Comparison of ENCODE assay signal across 8 cellular contexts in the genomic region with DNA sequence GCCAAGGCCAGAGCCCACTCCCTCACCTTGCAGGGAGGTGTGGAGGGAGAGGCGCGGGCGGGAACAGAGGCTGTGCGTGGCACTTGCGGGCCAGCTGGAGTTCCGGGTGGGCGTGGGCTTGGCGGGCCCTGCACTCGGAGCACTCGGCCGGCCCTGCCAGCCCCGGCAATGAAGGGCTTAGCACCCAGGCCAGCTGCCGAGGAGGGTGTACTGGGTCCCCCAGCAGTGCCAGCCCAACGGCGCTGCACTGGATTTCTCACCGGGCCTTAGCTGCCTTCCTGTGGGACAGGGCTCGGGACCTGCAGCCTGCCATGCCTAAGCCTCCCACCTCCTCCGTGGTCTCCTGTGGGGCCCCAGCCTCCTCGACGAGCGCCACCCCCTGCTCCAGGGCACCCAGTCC.
"Had no signal": no experiment of that assay in that cellular context is flagged by ENCODE, and none has a peak within 500 bp of the region (broad histone marks: within the 10 kb centered on the region; RNA-seq: fewer than 3 reads in every experiment).

No MANE protein-coding gene starts in this region.

- DNase-seq: GM23248, GOT3, H7, H9, HCEC 1CT, HFFc6 had no signal

- H3K4me3 Mint-ChIP-seq: GM23338, H9, HFFc6 had no signal

- H3K36me3 ChIP-seq: HAP-1 had no signal

- H3K4me3 ChIP-seq: GM23248, GM23338, HAP-1 had no signal

- H2AFZ ChIP-seq: GM23248, GM23338 had no signal

- H3K27ac ChIP-seq: GM23248 had no signal

- H3K4me1 Mint-ChIP-seq: GM23338, H9 had no signal

- H3K9me3 ChIP-seq: HAP-1 had no signal

- H3K27ac Mint-ChIP-seq: GM23338, H9, HFFc6 had no signal

- H3K9ac ChIP-seq: GM23248 had no signal

- H3K4me2 ChIP-seq: GM23338 had no signal
